ENCODE assay signal across 17 cellular contexts in the genomic region with DNA sequence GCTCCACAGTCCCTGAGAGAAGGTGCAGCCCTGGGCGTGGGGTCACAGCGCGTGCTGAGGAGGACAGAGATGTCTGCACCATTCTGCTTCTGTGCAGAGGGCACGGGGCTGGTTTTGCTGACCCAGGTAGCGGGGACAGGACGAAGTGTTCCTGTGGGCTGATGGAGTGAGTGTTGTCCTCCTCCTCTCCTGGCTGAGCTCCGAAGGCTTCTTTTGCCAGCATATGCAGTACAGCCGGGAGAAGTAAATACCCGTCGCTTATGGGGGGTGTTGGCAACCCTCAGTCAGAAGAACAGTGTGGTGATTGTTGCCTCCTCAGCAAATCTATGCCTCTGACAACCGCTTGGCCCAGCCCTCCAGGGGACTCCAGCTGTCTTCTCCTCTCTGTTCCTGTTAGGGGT.
DNase-seq lines count a peak whose midpoint lies in the region; ATAC-seq lines count a peak whose summit lies in the region.
"Had no signal": no experiment of that assay in that cellular context is flagged by ENCODE, and none has a peak within 500 bp of the region (broad histone marks: within the 10 kb centered on the region; RNA-seq: fewer than 3 reads in every experiment).

No MANE protein-coding gene starts in this region.

- DNase-seq in NCI-H1092 treated with DMSO at 0.1 percent for 48 hours (lab: John Stamatoyannopoulos, UW) (peak; percentile 51), cerebellar cortex (ENCODE audit: low spot score) (peak; percentile 85), left cardiac atrium (peak; percentile 45), nucleus accumbens (lab: John Stamatoyannopoulos, UW) (peak in 29 of 56 donors; percentile 8 to 56 (median 25)), NCI-H226 (no peak), hepatic stellate cell (ENCODE audit: low spot score) (no peak)
- no peak for DNase-seq in stimulated activated naive CD8-positive, alpha-beta T cell treated with anti-CD3 and anti-CD28 coated beads, Interleukin-15, Interleukin-2, amounts not matched to agents 100 U/mL and 50 U/mL, for 24 hours
- DNase-seq in stimulated activated naive CD4-positive, alpha-beta T cell (lab: John Stamatoyannopoulos, UW), result no peak
- DNase-seq: activated CD4-positive, alpha-beta T cell treated with anti-CD3 and anti-CD28 coated beads for 36 hours; activated CD8-positive, alpha-beta memory T cell treated with anti-CD3 and anti-CD28 coated beads, Interleukin-2, amount 10 ng/mL, durations not matched to agents 7 days and 5 days; activated naive CD4-positive, alpha-beta T cell treated with anti-CD3 and anti-CD28 coated beads, Interleukin-2, amount 10 ng/mL, durations not matched to agents 7 days and 5 days; aorta; central memory CD4-positive, alpha-beta T cell; MV-4-11; psoas muscle; thyroid gland had no signal

- intact Hi-C loops in left cardiac atrium (cut with DNase I), result no loop called here

- peak; percentile 66 to 70 for ATAC-seq in left cardiac atrium
- no peak for ATAC-seq in stimulated activated naive CD8-positive, alpha-beta T cell treated with anti-CD3 and anti-CD28 coated beads, Interleukin-15, Interleukin-2, amounts not matched to agents 100 U/mL and 50 U/mL, for 24 hours
- ATAC-seq: activated CD4-positive, alpha-beta T cell treated with anti-CD3 and anti-CD28 coated beads for 36 hours; activated CD8-positive, alpha-beta memory T cell treated with anti-CD3 and anti-CD28 coated beads, Interleukin-2, amount 10 ng/mL, durations not matched to agents 7 days and 5 days; HCT116 had no signal

Comparison
In these comparisons a context has a peak if more than half of its experiments do, and no peak if none do; other contexts are left out.
1. DNase-seq: peak in NCI-H1092 treated with DMSO at 0.1 percent for 48 hours (single experiment), cerebellar cortex (single experiment), left cardiac atrium (single experiment) and nucleus accumbens (29 of 56); none in stimulated activated naive CD8-positive, alpha-beta T cell treated with anti-CD3 and anti-CD28 coated beads, Interleukin-15, Interleukin-2, amounts not matched to agents 100 U/mL and 50 U/mL, for 24 hours (single experiment), stimulated activated naive CD4-positive, alpha-beta T cell (0 of 6), NCI-H226 (single experiment) and hepatic stellate cell (single experiment).